Comparison of ENCODE assay signal across 9 cellular contexts in the genomic region with DNA sequence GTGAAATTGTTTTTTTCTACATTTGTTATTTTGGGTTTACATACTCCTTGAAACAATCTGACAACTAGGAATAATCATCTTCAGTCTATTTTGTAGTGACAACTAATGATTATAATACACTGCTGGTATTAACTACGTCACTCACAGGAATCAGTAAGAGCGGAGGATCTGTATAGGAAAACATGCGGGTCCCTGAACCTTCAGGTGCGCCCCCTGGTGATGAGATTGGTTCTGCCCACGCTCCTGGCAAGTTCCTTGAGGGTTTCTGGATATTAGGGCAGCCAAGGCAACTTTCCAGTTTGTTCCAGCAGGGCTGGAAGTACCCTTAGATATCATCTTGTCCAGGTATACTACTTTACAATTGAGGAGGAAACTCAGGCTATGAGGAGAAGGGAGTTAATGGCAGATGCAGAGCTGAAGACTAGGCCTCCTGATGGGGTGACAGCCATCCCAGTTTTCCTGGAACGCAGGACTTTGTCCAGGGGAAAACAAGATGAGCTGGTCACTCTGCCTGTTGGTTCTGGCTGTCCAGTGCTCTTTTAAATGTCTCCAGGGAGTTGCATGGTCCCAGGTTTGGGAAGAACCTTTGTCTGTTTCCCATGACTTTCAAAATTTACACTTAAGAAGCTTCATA. TPM values are rescaled to one million over a fixed set of nuclear protein-coding genes. Genes with fewer than 3 reads are reported as not detected.
DNase-seq lines count a peak whose midpoint lies in the region; ATAC-seq and TF ChIP-seq lines count a peak whose summit lies in the region.
"Had no signal": no experiment of that assay in that cellular context is flagged by ENCODE, and none has a peak within 500 bp of the region (broad histone marks: within the 10 kb centered on the region; RNA-seq: fewer than 3 reads in every experiment).

No MANE protein-coding gene starts in this region.

- H3K27ac ChIP-seq in Peyer's patch: no peak overlapping the region
- no peak overlapping the region for H3K27ac ChIP-seq in esophagus muscularis mucosa (replicated peaks in 1 of 4)

- H3K27me3 ChIP-seq in Peyer's patch (no peaks in the 10 kb centered on the region), esophagus muscularis mucosa (no peaks in the 10 kb centered on the region)

- H3K36me3 ChIP-seq in Peyer's patch (no peaks in the 10 kb centered on the region), esophagus muscularis mucosa (no peaks in the 10 kb centered on the region)

- ATAC-seq in GM19023 (IDR thresholded peaks at IDR 0.05; ENCODE audit: unreplicated experiment): no peak

- DNase-seq in DMS53 treated with DMSO at 0.1 percent for 48 hours (lab: John Stamatoyannopoulos, UW; ENCODE audit: unreplicated experiment) (peak; percentile 71), HT1080 (ENCODE audit: low read depth) (peak; percentile 63), Peyer's patch (peak; percentile 66 to 89 (median 78)), activated T-cell treated with anti-CD3 and anti-CD28 coated beads for 4 hours (peak; percentile 69), esophagus muscularis mucosa (ENCODE audit: extremely low spot score) (peak; percentile 94)
- DNase-seq in stimulated activated naive CD4-positive, alpha-beta T cell treated with Interleukin-2 at 50 U/mL for 16 hours (lab: John Stamatoyannopoulos, UW): peak; percentile 62

- TF ChIP-seq POLR2A in Peyer's patch (IDR thresholded peaks at IDR 0.05) (no peak), esophagus muscularis mucosa (IDR thresholded peaks at IDR 0.05; ENCODE audit: low read depth) (no peak)

- TF ChIP-seq EP300 in esophagus muscularis mucosa (IDR thresholded peaks at IDR 0.05): no peak

- no peak overlapping the region for H3K4me3 Mint-ChIP-seq in nephron
- H3K4me3 Mint-ChIP-seq: dendritic cell treated with granulocyte-macrophage colony-stimulating factor and Interleukin-4, amounts not matched to agents 40 ng/mL and 50 ng/mL, for 4 days had no signal

- no peak overlapping the region for H3K4me3 ChIP-seq in Peyer's patch
- no peak overlapping the region for H3K4me3 ChIP-seq in esophagus muscularis mucosa

- H3K9me3 Mint-ChIP-seq in nephron: no peaks in the 10 kb centered on the region
- H3K9me3 Mint-ChIP-seq: dendritic cell treated with granulocyte-macrophage colony-stimulating factor and Interleukin-4, amounts not matched to agents 40 ng/mL and 50 ng/mL, for 4 days had no signal

- WGBS in esophagus muscularis mucosa: 22% methylated on average over 6 of the region's 6 CpGs

- intact Hi-C loops in esophagus muscularis mucosa (cut with DNase I): loop anchor here (2.0 kb wide), 1 partner anchor 32 kb away; no protein-coding TSS in a partner anchor

- H3K27ac Mint-ChIP-seq in nephron: no peak overlapping the region
- H3K27ac Mint-ChIP-seq: dendritic cell treated with granulocyte-macrophage colony-stimulating factor and Interleukin-4, amounts not matched to agents 40 ng/mL and 50 ng/mL, for 4 days had no signal

- no peaks in the 10 kb centered on the region for H3K36me3 Mint-ChIP-seq in nephron (ENCODE audit: low read depth)

- H3K4me1 ChIP-seq in Peyer's patch (no peaks in the 10 kb centered on the region), esophagus muscularis mucosa (peaks cover 0 to 3% (median 2%) of the 10 kb centered on the region in 4 donors)

- peaks cover 5% of the 10 kb centered on the region for H3K27me3 Mint-ChIP-seq in nephron (ENCODE audit: low read depth)

- TF ChIP-seq CTCF in Peyer's patch (IDR thresholded peaks at IDR 0.05) (peak; percentile 41 to 74 (median 69)), esophagus muscularis mucosa (IDR thresholded peaks at IDR 0.05) (peak; percentile 77 to 83 (median 80)), nephron (IDR thresholded peaks at IDR 0.05; ENCODE audit: unreplicated experiment in 3 of 3) (peak; percentile 40 to 54 (median 45))

- no peaks in the 10 kb centered on the region for H3K4me1 Mint-ChIP-seq in nephron

- H3K9me3 ChIP-seq in Peyer's patch (no peaks in the 10 kb centered on the region), esophagus muscularis mucosa (no peaks in the 10 kb centered on the region)

RNA-seq across cellular contexts. Expression of a gene that starts 15.0 kb away (rescaled TPM):
- total RNA-seq in HT1080 (2014; rRNA removed; shearing (Covaris generic)): not detected in 2 replicates
- polyA plus RNA-seq in HT1080 (2015; cell fraction: cytosol; rRNA removed): not detected in 2 replicates
- polyA plus RNA-seq in HT1080 (2015; cell fraction: nucleus; rRNA removed): not detected in 2 replicates
- total RNA-seq in Peyer's patch: not detected
- total RNA-seq in esophagus muscularis mucosa: not detected

RNA-seq across cellular contexts. Expression of a gene that starts 36.0 kb away (rescaled TPM):
- 6.1 and 10.4 TPM in 2 replicates for total RNA-seq in HT1080 (2014; rRNA removed; shearing (Covaris generic))
- 6.8 and 8.1 TPM in 2 replicates for polyA plus RNA-seq in HT1080 (2015; cell fraction: cytosol; rRNA removed)
- polyA plus RNA-seq in HT1080 (2015; cell fraction: nucleus; rRNA removed): 30.5 and 35.1 TPM in 2 replicates
- total RNA-seq in Peyer's patch (10 to 100 TPM; 21.9 to 92.4 (median 32.7) TPM), esophagus muscularis mucosa (10 to 100 TPM; 50.0 to 73.1 (median 53.6) TPM)
